8 cellular contexts compared by ENCODE assay signal in the genomic region with DNA sequence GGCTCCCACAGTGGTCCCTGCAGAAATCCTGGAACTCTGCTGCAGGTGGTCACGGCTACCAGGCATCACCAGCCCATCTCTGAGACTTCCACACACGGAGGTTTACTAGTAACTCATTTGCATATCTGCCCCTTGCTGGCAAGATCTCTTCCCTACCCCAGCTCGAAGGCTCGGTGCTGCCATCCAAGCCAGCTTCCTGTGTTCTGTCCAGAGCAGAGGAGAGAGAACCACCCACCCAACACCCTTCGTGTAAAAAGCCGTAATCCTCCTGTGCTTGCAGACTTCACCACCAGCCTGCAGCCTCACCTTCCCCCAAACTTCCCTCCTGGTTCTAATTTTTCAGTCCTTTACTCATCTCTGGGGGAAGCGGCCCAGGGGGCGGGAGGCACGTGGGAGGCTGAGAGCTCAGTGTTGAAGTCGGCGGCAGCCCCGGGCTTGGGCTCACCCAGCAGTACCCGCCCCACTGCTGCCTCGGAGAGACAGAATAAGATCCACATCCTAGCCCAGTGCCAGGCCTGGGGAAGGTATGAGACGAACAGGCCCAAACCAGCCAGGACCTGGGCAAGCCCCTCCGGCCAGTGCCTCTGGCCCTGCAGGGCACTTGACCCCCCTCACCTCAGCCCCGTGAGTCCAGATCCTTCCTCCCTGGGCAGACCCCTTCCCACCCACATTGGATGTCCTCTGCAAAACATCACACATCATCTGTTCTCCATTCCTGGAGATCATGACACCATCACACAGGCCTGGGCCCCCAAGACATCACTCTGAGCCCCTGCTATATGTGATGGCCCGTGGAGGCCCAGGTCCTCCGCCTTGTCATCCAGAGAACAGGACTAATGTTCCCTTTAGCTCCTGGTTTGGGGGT.
DNase-seq lines count a peak whose midpoint lies in the region; ATAC-seq lines count a peak whose summit lies in the region.

No MANE protein-coding gene starts in this region.

- H3K4me2 ChIP-seq in BLaER1 treated with 17β-estradiol and CSF1 and Interleukin-3, amounts not matched to agents 10 nM and 100 nM: peak overlapping the region; percentile 84 to 97 (median 93)

- peak overlapping the region; percentile 70 to 91 (median 86); a peak in 21 of 22 replicates for H3K9ac ChIP-seq in BLaER1 treated with 17β-estradiol and CSF1 and Interleukin-3, amounts not matched to agents 10 nM and 100 nM

- DNase-seq in KBM-7 (peak; percentile 63), middle frontal gyrus (ENCODE audit: extremely low spot score, low spot score) (peak; percentile 72), COLO668 (lab: John Stamatoyannopoulos, UW; ENCODE audit: unreplicated experiment) (no peak), epidermal melanocyte (ENCODE audit: insufficient read length, low spot score) (no peak)

- H3K4me3 ChIP-seq in BLaER1 treated with 17β-estradiol and CSF1 and Interleukin-3, amounts not matched to agents 10 nM and 100 nM: peak overlapping the region in 5 of 10 experiments; percentile 33 to 56 (median 38); a peak in 4 of 20 replicates

- in situ Hi-C loops in KBM-7 (cut with MboI; ENCODE audit: low pct_unique_long_range_greater_than_20kb, low sequenced_read_pairs): loop anchor here (25.0 kb wide), 1 partner anchor 1099 kb away; no protein-coding TSS in a partner anchor

- H3K9me3 ChIP-seq in BLaER1 treated with 17β-estradiol and CSF1 and Interleukin-3, amounts not matched to agents 10 nM and 100 nM (replicated peaks in 1 of 11): peaks cover 20 to 24% (median 23%) of the 10 kb centered on the region in 11 experiments

- H3K27ac ChIP-seq in BLaER1 treated with 17β-estradiol and CSF1 and Interleukin-3, amounts not matched to agents 10 nM and 100 nM: peak overlapping the region; percentile 73 to 99 (median 98)
- H3K27ac ChIP-seq in angular gyrus (ENCODE audit: low read depth, low read length): peak overlapping the region; percentile 91

- H3K27me3 ChIP-seq in BLaER1 treated with 17β-estradiol and CSF1 and Interleukin-3, amounts not matched to agents 10 nM and 100 nM: no peaks in the 10 kb centered on the region

- peaks cover 82 to 85% (median 84%) of the 10 kb centered on the region in 10 experiments for H3K4me1 ChIP-seq in BLaER1 treated with 17β-estradiol and CSF1 and Interleukin-3, amounts not matched to agents 10 nM and 100 nM

- peaks cover 0 to 4% (median 0%) of the 10 kb centered on the region in 11 experiments; a peak in 3 of 22 replicates for H3K36me3 ChIP-seq in BLaER1 treated with 17β-estradiol and CSF1 and Interleukin-3, amounts not matched to agents 10 nM and 100 nM

- no peaks in the 10 kb centered on the region for H4K20me1 ChIP-seq in BLaER1 treated with 17β-estradiol and CSF1 and Interleukin-3, amounts not matched to agents 10 nM and 100 nM

- ATAC-seq in HG02763 (IDR thresholded peaks at IDR 0.05; ENCODE audit: unreplicated experiment) (no peak), HG02840 (IDR thresholded peaks at IDR 0.05; ENCODE audit: low FRiP score, unreplicated experiment) (no peak)

Comparison
In these comparisons a context has a peak if more than half of its experiments do, and no peak if none do; other contexts are left out.
1. DNase-seq: peak in KBM-7 (single experiment) and middle frontal gyrus (single experiment); none in COLO668 (single experiment) and epidermal melanocyte (single experiment).